8 cellular contexts compared by ENCODE assay signal in the genomic region with DNA sequence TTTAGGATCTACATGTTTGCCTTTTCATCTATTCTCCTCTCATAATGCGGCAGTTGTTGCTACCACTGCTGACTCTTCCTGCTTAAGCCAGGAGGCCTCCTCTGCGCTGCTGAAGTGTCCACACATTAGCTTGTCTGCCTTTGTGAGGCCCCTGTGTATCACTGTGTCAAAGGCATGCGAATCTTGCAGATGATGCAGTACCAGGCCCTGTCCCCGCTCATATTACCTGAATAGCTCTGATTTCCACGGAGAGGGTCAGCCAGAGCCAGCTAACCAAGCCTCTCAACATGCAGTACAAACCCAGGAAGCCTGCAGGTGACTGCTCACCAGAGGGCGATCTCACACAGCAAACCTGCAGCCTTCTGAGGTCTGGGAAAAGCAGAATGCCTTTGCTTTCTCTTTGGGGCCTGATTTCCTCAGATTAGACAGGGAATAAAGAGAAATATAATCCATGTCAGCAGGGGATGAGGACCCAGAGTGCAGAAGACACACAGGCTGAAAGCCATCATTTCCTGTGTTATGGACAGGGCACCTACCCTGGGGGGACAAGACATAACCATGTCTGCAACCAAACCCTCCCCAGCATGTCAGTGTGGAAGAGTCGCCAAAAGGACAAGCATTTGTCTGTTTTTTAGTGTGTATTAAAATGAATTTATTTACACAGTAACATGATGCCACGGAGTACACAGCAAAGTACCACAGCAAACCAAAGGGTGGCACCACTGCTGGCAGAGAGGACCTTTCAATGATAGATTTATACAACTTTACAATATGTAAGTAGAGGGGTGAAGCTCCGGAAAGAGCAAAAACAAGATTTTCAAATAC. TPM values are rescaled to one million over a fixed set of nuclear protein-coding genes. Genes with fewer than 3 reads are reported as not detected.
A peak's percentile ranks its signal among the peaks of the same experiment; 100 is the strongest.
DNase-seq lines count a peak whose midpoint lies in the region; ATAC-seq and TF ChIP-seq lines count a peak whose summit lies in the region.

No MANE protein-coding gene starts in this region.

- H3K27ac ChIP-seq in Karpas-422 (ENCODE audit: low read length) (no peak overlapping the region), SJCRH30 (peak overlapping the region; percentile 9; the same call in 1 of the 2 replicates), body of pancreas (no peak overlapping the region)

- no peak overlapping the region for H3K9ac ChIP-seq in Karpas-422 (ENCODE audit: low read length)

- H3K36me3 ChIP-seq in Karpas-422 (ENCODE audit: insufficient read depth, low read length) (no peaks in the 10 kb centered on the region), SJCRH30 (no peaks in the 10 kb centered on the region), body of pancreas (replicated peaks in 1 of 2; ENCODE audit: insufficient read depth in 1 of 2, low read depth in 2 of 2) (no peaks in the 10 kb centered on the region)

- no peaks in the 10 kb centered on the region for H3K9me2 ChIP-seq in Karpas-422 (replicated peaks; ENCODE audit: insufficient read depth, low read length)

- peak; percentile 67 for ATAC-seq in body of pancreas
- ATAC-seq in HG03175 (IDR thresholded peaks at IDR 0.05; ENCODE audit: unreplicated experiment) = no peak
- ATAC-seq in GM19023 (IDR thresholded peaks at IDR 0.05; ENCODE audit: unreplicated experiment) = no peak

- WGBS in body of pancreas, 2 donors = 45 to 46% methylated on average over 9 of the region's 9 CpGs

- no peaks in the 10 kb centered on the region for H3K79me2 ChIP-seq in Karpas-422 (ENCODE audit: low read length)

- DNase-seq in DMS53 treated with DMSO at 0.1 percent for 48 hours (lab: John Stamatoyannopoulos, UW; ENCODE audit: unreplicated experiment) (peak; percentile 12), Karpas-422 (peak; percentile 75), SJCRH30 (peak; percentile 83 to 92), body of pancreas (peak; percentile 57 to 68 (median 61)), inferior parietal cortex (ENCODE audit: extremely low spot score) (peak; percentile 58)
- peak; percentile 38 to 48 for DNase-seq in stimulated activated CD4-positive, alpha-beta T cell treated with anti-CD3 and anti-CD28 coated beads, Interleukin-2, amount 100 ng/mL, for 24 hours

- H3K9me3 ChIP-seq in Karpas-422 (ENCODE audit: low read length) (no peaks in the 10 kb centered on the region), SJCRH30 (replicated peaks) (no peaks in the 10 kb centered on the region), body of pancreas (no peaks in the 10 kb centered on the region)

- intact Hi-C loops in body of pancreas (cut with DNase I) = no loop called here

- no peaks in the 10 kb centered on the region for H4K20me1 ChIP-seq in Karpas-422 (ENCODE audit: insufficient read depth, low read depth, low read length)

- H3K27me3 ChIP-seq in Karpas-422 (ENCODE audit: low read length) (no peaks in the 10 kb centered on the region), SJCRH30 (no peaks in the 10 kb centered on the region), body of pancreas (no peaks in the 10 kb centered on the region)

- no peak for TF ChIP-seq POLR2A in body of pancreas (IDR thresholded peaks at IDR 0.05)

- H3K4me3 ChIP-seq in Karpas-422 (ENCODE audit: low read length) (no peak overlapping the region), SJCRH30 (no peak overlapping the region), body of pancreas (no peak overlapping the region)

- no peaks in the 10 kb centered on the region for H3K4me1 ChIP-seq in Karpas-422 (ENCODE audit: low read length)
- H3K4me1 ChIP-seq in SJCRH30 = peaks cover 42% of the 10 kb centered on the region
- H3K4me1 ChIP-seq in body of pancreas = peaks cover 4% of the 10 kb centered on the region

- TF ChIP-seq CTCF in body of pancreas (IDR thresholded peaks at IDR 0.05) = peak in 6 of 7 experiments; percentile 39 to 64 (median 54)

- no peak overlapping the region for H3K4me2 ChIP-seq in Karpas-422 (ENCODE audit: low read depth, low read length, poor library complexity, severe bottlenecking)

- no peak overlapping the region for H2AFZ ChIP-seq in Karpas-422 (ENCODE audit: low read length)

RNA-seq across cellular contexts. Expression of gene TSPAN3, which starts 36.8 kb away (rescaled TPM):
- total RNA-seq in Karpas-422 (2014; rRNA removed; shearing (Covaris generic); ENCODE audit: low replicate concordance) = 163 and 205 TPM in 2 replicates
- total RNA-seq in SJCRH30 (2014; rRNA removed; shearing (Covaris generic)) = 463 and 473 TPM in 2 replicates
- 100 to 1,000 TPM in 1 of 2 donors, 10 to 100 TPM in 1; 99.1 to 118 TPM for total RNA-seq in body of pancreas

Comparison
In these comparisons a context has a peak if more than half of its experiments do, and no peak if none do; other contexts are left out.
1. DNase-seq: peak in every context shown above with its lines; median percentile 88 in SJCRH30; 75 in Karpas-422; 61 in body of pancreas; 58 in inferior parietal cortex; 43 in stimulated activated CD4-positive, alpha-beta T cell treated with anti-CD3 and anti-CD28 coated beads, Interleukin-2, amount 100 ng/mL, for 24 hours; 12 in DMS53 treated with DMSO at 0.1 percent for 48 hours.